Comparison of ENCODE assay signal across 11 cellular contexts in genomic region chr19:49064029-49064629, GRCh38. TPM values are rescaled to one million over a fixed set of nuclear protein-coding genes. Genes with fewer than 3 reads are reported as not detected.
DNase-seq lines count a peak whose midpoint lies in the region; ATAC-seq and TF ChIP-seq lines count a peak whose summit lies in the region.
"Had no signal": no experiment of that assay in that cellular context is flagged by ENCODE, and none has a peak within 500 bp of the region (broad histone marks: within the 10 kb centered on the region; RNA-seq: fewer than 3 reads in every experiment).

No MANE protein-coding gene starts in this region.

- no TSS peak for BruUV-seq in Caco-2 (replicated peaks; lab: Mats Ljungman, UMichigan)
- BruUV-seq in PC-9 (replicated peaks; lab: Mats Ljungman, UMichigan), result no TSS peak

- peaks cover 26% of the 10 kb centered on the region for H3K4me1 Mint-ChIP-seq in Caco-2 (ENCODE audit: low read depth, unreplicated experiment)
- peaks cover 12% of the 10 kb centered on the region for H3K4me1 Mint-ChIP-seq in glutamatergic neuron (ENCODE audit: low read depth, unreplicated experiment)
- H3K4me1 Mint-ChIP-seq in osteocyte (ENCODE audit: unreplicated experiment), result peaks cover 7% of the 10 kb centered on the region
- no peaks in the 10 kb centered on the region for H3K4me1 Mint-ChIP-seq in CD8-positive, alpha-beta T cell (ENCODE audit: low read depth)
- no peaks in the 10 kb centered on the region for H3K4me1 Mint-ChIP-seq in activated CD4-positive, alpha-beta memory T cell treated with anti-CD3 and anti-CD28 coated beads for 36 hours (ENCODE audit: low read depth)

- no peaks in the 10 kb centered on the region for H3K9me3 ChIP-seq in Caco-2
- no peaks in the 10 kb centered on the region for H3K9me3 ChIP-seq in PC-9 (ENCODE audit: insufficient read depth, low read depth)
- no peaks in the 10 kb centered on the region for H3K9me3 ChIP-seq in CD8-positive, alpha-beta T cell (ENCODE audit: low read length)
- H3K9me3 ChIP-seq: esophagus muscularis mucosa, testis had no signal

- H3K4me2 ChIP-seq in PC-9, result peak overlapping the region; percentile 62

- H2AFZ ChIP-seq in PC-9, result no peak overlapping the region

- no peak for ATAC-seq in CD8-positive, alpha-beta T cell

- intact Hi-C loops in Caco-2 (cut with micrococcal nuclease; ENCODE audit: unreplicated experiment), result loop anchor here (2.0 kb wide), 1 partner anchor 21 kb away; the partner anchor contains the start of gene SNRNP70
- intact Hi-C loops in PC-9 (cut with micrococcal nuclease; ENCODE audit: unreplicated experiment), result no loop called here
- intact Hi-C loops in CD8-positive, alpha-beta T cell (cut with DNase I, micrococcal nuclease), result no loop called here
- intact Hi-C loops in activated CD4-positive, alpha-beta memory T cell treated with anti-CD3 and anti-CD28 coated beads for 36 hours (cut with micrococcal nuclease), result no loop called here

- H3K36me3 ChIP-seq in Caco-2 (ENCODE audit: control insufficient read depth, insufficient read depth, low read length) (no peaks in the 10 kb centered on the region), PC-9 (ENCODE audit: low read depth) (no peaks in the 10 kb centered on the region)
- H3K36me3 ChIP-seq in CD8-positive, alpha-beta T cell (ENCODE audit: insufficient read depth, low read length), result no peaks in the 10 kb centered on the region
- H3K36me3 ChIP-seq: esophagus muscularis mucosa had no signal

- POLR2A ChIA-PET in Caco-2 (lab: Charles Lee) (interaction anchor here (0.6 to 1.2 kb wide), 5 partner anchors 8 to 161 kb away, joined by 3 to 8 read pairs (median 3); partner anchors contain the start of genes GYS1 and RUVBL2), PC-9 (lab: Charles Lee; ENCODE audit: unreplicated experiment) (interaction anchor here (0.6 kb wide), 1 partner anchor 50 kb away, joined by 14 read pairs; the partner anchor contains the start of gene LIN7B)
- POLR2A ChIA-PET in CD8-positive, alpha-beta T cell (lab: Charles Lee), result no interaction called here
- POLR2A ChIA-PET in activated CD4-positive, alpha-beta memory T cell treated with anti-CD3 and anti-CD28 coated beads for 36 hours (lab: Charles Lee), result no interaction called here

- TF ChIP-seq CTCF in Caco-2 (IDR thresholded peaks at IDR 0.05; ENCODE audit: insufficient read depth in 1 of 2, low read depth in 1 of 2, low read length in 1 of 2, severe bottlenecking in 1 of 2, unreplicated experiment in 1 of 2) (no peak), PC-9 (conservative IDR thresholded peaks at IDR 0.05) (no peak), glutamatergic neuron (IDR thresholded peaks at IDR 0.05; ENCODE audit: partially characterized antibody, unreplicated experiment) (no peak), osteocyte (IDR thresholded peaks at IDR 0.05) (no peak)
- TF ChIP-seq CTCF in CD8-positive, alpha-beta T cell (IDR thresholded peaks at IDR 0.05), result no peak

- CTCF ChIA-PET in Caco-2 (lab: Charles Lee) (interaction anchor here (0.6 to 1.8 kb wide), 8 partner anchors 8 to 1293 kb away, joined by 4 to 16 read pairs (median 5); a partner anchor contains a TSS), PC-9 (lab: Charles Lee) (interaction anchor here (0.5 to 1.0 kb wide), 3 partner anchors 10 to 219 kb away, joined by 3 to 7 read pairs (median 5); no protein-coding TSS in a partner anchor)
- CTCF ChIA-PET in CD8-positive, alpha-beta T cell (lab: Charles Lee), result interaction anchor here (1.0 kb wide), 1 partner anchor 68 kb away, joined by 3 read pairs; no protein-coding TSS in a partner anchor
- CTCF ChIA-PET in activated CD4-positive, alpha-beta memory T cell treated with anti-CD3 and anti-CD28 coated beads for 36 hours (lab: Charles Lee), result no interaction called here

- H3K4me3 ChIP-seq in Caco-2 (ENCODE audit: low read depth, low read length), result peak overlapping the region; percentile 38
- H3K4me3 ChIP-seq in PC-9, result peak overlapping the region; percentile 35; the same call in 1 of the 2 replicates
- no peak overlapping the region for H3K4me3 ChIP-seq in CD8-positive, alpha-beta T cell (ENCODE audit: low read depth, low read length)
- H3K4me3 ChIP-seq: K562 had no signal

- H3K9me2 ChIP-seq in PC-9 (ENCODE audit: insufficient read depth), result no peaks in the 10 kb centered on the region

- H3K27me3 Mint-ChIP-seq in Caco-2 (ENCODE audit: insufficient read depth, unreplicated experiment), result no peaks in the 10 kb centered on the region
- H3K27me3 Mint-ChIP-seq in glutamatergic neuron (ENCODE audit: unreplicated experiment), result peaks cover 9% of the 10 kb centered on the region
- peaks cover 32% of the 10 kb centered on the region for H3K27me3 Mint-ChIP-seq in osteocyte (ENCODE audit: unreplicated experiment)
- H3K27me3 Mint-ChIP-seq in CD8-positive, alpha-beta T cell (ENCODE audit: low read depth), result peaks cover 47% of the 10 kb centered on the region
- H3K27me3 Mint-ChIP-seq in activated CD4-positive, alpha-beta memory T cell treated with anti-CD3 and anti-CD28 coated beads for 36 hours, result peaks cover 49% of the 10 kb centered on the region

- DNase-seq in Caco-2, result peak; percentile 55 to 80
- DNase-seq in PC-9, result peak in 1 of 2 experiments; percentile 61
- DNase-seq in glutamatergic neuron, result no peak
- no peak for DNase-seq in osteocyte (ENCODE audit: extremely low spot score, unreplicated experiment)
- no peak for DNase-seq in CD8-positive, alpha-beta T cell
- DNase-seq in activated CD4-positive, alpha-beta T cell treated with anti-CD3 and anti-CD28 coated beads, Interleukin-2, amount 50 U/mL, for 1 hour, result no peak
- no peak for DNase-seq in activated CD4-positive, alpha-beta memory T cell treated with anti-CD3 and anti-CD28 coated beads for 36 hours
- DNase-seq in activated effector memory CD4-positive, alpha-beta T cell treated with Interleukin-2 at 50 U/mL for 16 hours, result no peak
- DNase-seq: testis had no signal

- no peaks in the 10 kb centered on the region for H4K20me1 ChIP-seq in PC-9 (ENCODE audit: insufficient read depth)

- H3K27ac ChIP-seq in PC-9, result no peak overlapping the region
- H3K27ac ChIP-seq in CD8-positive, alpha-beta T cell (ENCODE audit: low read depth, low read length), result no peak overlapping the region
- H3K27ac ChIP-seq: esophagus muscularis mucosa, testis had no signal

- peaks cover 42% of the 10 kb centered on the region for H3F3A ChIP-seq in PC-9 (ENCODE audit: insufficient read depth, low read depth)

- H3K36me3 Mint-ChIP-seq in Caco-2 (ENCODE audit: insufficient read depth, unreplicated experiment), result peaks cover 6% of the 10 kb centered on the region
- H3K36me3 Mint-ChIP-seq in glutamatergic neuron (ENCODE audit: unreplicated experiment), result peaks cover 5% of the 10 kb centered on the region
- H3K36me3 Mint-ChIP-seq in osteocyte (ENCODE audit: unreplicated experiment), result no peaks in the 10 kb centered on the region
- H3K36me3 Mint-ChIP-seq in CD8-positive, alpha-beta T cell, result no peaks in the 10 kb centered on the region
- H3K36me3 Mint-ChIP-seq in activated CD4-positive, alpha-beta memory T cell treated with anti-CD3 and anti-CD28 coated beads for 36 hours, result no peaks in the 10 kb centered on the region

- H3K79me2 ChIP-seq in PC-9 (ENCODE audit: low read depth), result no peaks in the 10 kb centered on the region

- H3K4me3 Mint-ChIP-seq in Caco-2 (ENCODE audit: unreplicated experiment) (peak overlapping the region; percentile 71), glutamatergic neuron (ENCODE audit: unreplicated experiment) (peak overlapping the region; percentile 49), osteocyte (ENCODE audit: unreplicated experiment) (peak overlapping the region; percentile 45)
- H3K4me3 Mint-ChIP-seq in CD8-positive, alpha-beta T cell, result no peak overlapping the region
- H3K4me3 Mint-ChIP-seq in activated CD4-positive, alpha-beta memory T cell treated with anti-CD3 and anti-CD28 coated beads for 36 hours, result no peak overlapping the region

- H3K27me3 ChIP-seq in Caco-2 (replicated peaks; ENCODE audit: control insufficient read depth, insufficient read depth, low read length) (no peaks in the 10 kb centered on the region), PC-9 (ENCODE audit: insufficient read depth, low read depth) (peaks cover 14% of the 10 kb centered on the region)
- peaks cover 11% of the 10 kb centered on the region for H3K27me3 ChIP-seq in CD8-positive, alpha-beta T cell (ENCODE audit: insufficient read depth, low read length)
- H3K27me3 ChIP-seq: testis had no signal

- peaks cover 10% of the 10 kb centered on the region for H3K9me3 Mint-ChIP-seq in Caco-2 (ENCODE audit: unreplicated experiment)
- no peaks in the 10 kb centered on the region for H3K9me3 Mint-ChIP-seq in glutamatergic neuron (ENCODE audit: unreplicated experiment)
- peaks cover under 1% of the 10 kb centered on the region for H3K9me3 Mint-ChIP-seq in osteocyte (ENCODE audit: unreplicated experiment)
- no peaks in the 10 kb centered on the region for H3K9me3 Mint-ChIP-seq in CD8-positive, alpha-beta T cell
- H3K9me3 Mint-ChIP-seq in activated CD4-positive, alpha-beta memory T cell treated with anti-CD3 and anti-CD28 coated beads for 36 hours, result no peaks in the 10 kb centered on the region

- H3K4me1 ChIP-seq in Caco-2, result peaks cover 34% of the 10 kb centered on the region
- peaks cover 11% of the 10 kb centered on the region; the same call in 1 of the 2 replicates for H3K4me1 ChIP-seq in PC-9 (replicated peaks; ENCODE audit: insufficient read depth)
- no peaks in the 10 kb centered on the region for H3K4me1 ChIP-seq in CD8-positive, alpha-beta T cell (ENCODE audit: insufficient read depth, low read length)

- H3K27ac Mint-ChIP-seq in Caco-2 (ENCODE audit: unreplicated experiment) (peak overlapping the region; percentile 73), glutamatergic neuron (ENCODE audit: unreplicated experiment) (no peak overlapping the region), osteocyte (ENCODE audit: unreplicated experiment) (no peak overlapping the region)
- H3K27ac Mint-ChIP-seq in CD8-positive, alpha-beta T cell, result no peak overlapping the region
- H3K27ac Mint-ChIP-seq in activated CD4-positive, alpha-beta memory T cell treated with anti-CD3 and anti-CD28 coated beads for 36 hours, result no peak overlapping the region

RNA-seq across cellular contexts. Expression of gene NTF4, which starts 0.5 kb away (rescaled TPM):
- total RNA-seq in Caco-2 (2022), result 9.1 and 10.2 TPM in 2 replicates
- total RNA-seq in PC-9 (2021), result 14.0 and 18.6 TPM in 2 replicates
- total RNA-seq in glutamatergic neuron (ENCODE audit: unreplicated experiment), result not detected
- total RNA-seq in osteocyte, result not detected in 2 replicates
- total RNA-seq in CD8-positive, alpha-beta T cell, result not detected
- not detected for total RNA-seq in activated CD4-positive, alpha-beta memory T cell treated with anti-CD3 and anti-CD28 coated beads for 36 hours
- total RNA-seq: esophagus muscularis mucosa, K562 had no signal

RNA-seq across cellular contexts. Expression of gene CGB7, which starts 6.6 kb away (rescaled TPM):
- total RNA-seq in Caco-2 (2022) (2.2 and 3.0 TPM in 2 replicates), PC-9 (2021) (4.8 and 6.8 TPM in 2 replicates), glutamatergic neuron (ENCODE audit: unreplicated experiment) (not detected), osteocyte (0.16 TPM in 1 of 2 replicates, not detected in the other)
- total RNA-seq in CD8-positive, alpha-beta T cell, result not detected
- not detected for total RNA-seq in activated CD4-positive, alpha-beta memory T cell treated with anti-CD3 and anti-CD28 coated beads for 36 hours
- total RNA-seq: esophagus muscularis mucosa, K562 had no signal

RNA-seq across cellular contexts. Expression of gene KCNA7, which starts 8.4 kb away (rescaled TPM):
- total RNA-seq in Caco-2 (2022) (1.1 and 1.2 TPM in 2 replicates), PC-9 (2021) (not detected in 2 replicates), glutamatergic neuron (ENCODE audit: unreplicated experiment) (not detected), osteocyte (not detected in 2 replicates)
- total RNA-seq in CD8-positive, alpha-beta T cell, result not detected
- not detected for total RNA-seq in activated CD4-positive, alpha-beta memory T cell treated with anti-CD3 and anti-CD28 coated beads for 36 hours
- total RNA-seq: esophagus muscularis mucosa had no signal

RNA-seq across cellular contexts. Expression of gene CGB8, which starts 15.2 kb away (rescaled TPM):
- not detected in 2 replicates for total RNA-seq in Caco-2 (2022)
- total RNA-seq in PC-9 (2021), result 1.0 and 5.3 TPM in 2 replicates
- total RNA-seq in glutamatergic neuron (ENCODE audit: unreplicated experiment), result not detected
- total RNA-seq in osteocyte, result not detected in 2 replicates
- total RNA-seq in CD8-positive, alpha-beta T cell, result not detected
- total RNA-seq in activated CD4-positive, alpha-beta memory T cell treated with anti-CD3 and anti-CD28 coated beads for 36 hours, result not detected
- total RNA-seq: esophagus muscularis mucosa, K562 had no signal

RNA-seq across cellular contexts. Expression of gene CGB5, which starts 20.5 kb away (rescaled TPM):
- total RNA-seq in Caco-2 (2022) (0.49 TPM in 1 of 2 replicates, not detected in the other), PC-9 (2021) (1.1 and 1.9 TPM in 2 replicates), glutamatergic neuron (ENCODE audit: unreplicated experiment) (not detected), osteocyte (not detected in 2 replicates)
- not detected for total RNA-seq in CD8-positive, alpha-beta T cell
- not detected for total RNA-seq in activated CD4-positive, alpha-beta memory T cell treated with anti-CD3 and anti-CD28 coated beads for 36 hours
- total RNA-seq: esophagus muscularis mucosa, K562 had no signal

Comparison
In these comparisons a context has a peak if more than half of its experiments do, and no peak if none do; other contexts are left out.
1. DNase-seq: peak in Caco-2 (2 of 2); none in glutamatergic neuron (single experiment), osteocyte (single experiment), CD8-positive, alpha-beta T cell (0 of 7), activated CD4-positive, alpha-beta T cell treated with anti-CD3 and anti-CD28 coated beads, Interleukin-2, amount 50 U/mL, for 1 hour (single experiment), activated CD4-positive, alpha-beta memory T cell treated with anti-CD3 and anti-CD28 coated beads for 36 hours (single experiment) and activated effector memory CD4-positive, alpha-beta T cell treated with Interleukin-2 at 50 U/mL for 16 hours (single experiment).
2. H3K4me3 Mint-ChIP-seq: peak in Caco-2 (single experiment), glutamatergic neuron (single experiment) and osteocyte (single experiment); none in CD8-positive, alpha-beta T cell (single experiment) and activated CD4-positive, alpha-beta memory T cell treated with anti-CD3 and anti-CD28 coated beads for 36 hours (single experiment).
3. POLR2A ChIA-PET loops: an anchor here in Caco-2 (0.6 to 1.2 kb wide) and PC-9 (0.6 kb wide); none called in CD8-positive, alpha-beta T cell and activated CD4-positive, alpha-beta memory T cell treated with anti-CD3 and anti-CD28 coated beads for 36 hours.